Comparison of ENCODE assay signal across 20 cellular contexts in genomic region chr16:27340654-27341053, GRCh38. TPM values are rescaled to one million over a fixed set of nuclear protein-coding genes. Genes with fewer than 3 reads are reported as not detected.
DNase-seq lines count a peak whose midpoint lies in the region; ATAC-seq, FAIRE-seq and TF ChIP-seq lines count a peak whose summit lies in the region.
"Had no signal": no experiment of that assay in that cellular context is flagged by ENCODE, and none has a peak within 500 bp of the region (broad histone marks: within the 10 kb centered on the region; RNA-seq: fewer than 3 reads in every experiment).

No MANE protein-coding gene starts in this region.

- peak overlapping the region; percentile 50 for H3K27ac Mint-ChIP-seq in activated B cell treated with CpG ODN at 0.5 μM for 24 hours
- peak overlapping the region; percentile 39 for H3K27ac Mint-ChIP-seq in osteocyte (ENCODE audit: unreplicated experiment)

- TF ChIP-seq CTCF in activated B cell treated with CpG ODN at 0.5 μM for 24 hours (IDR thresholded peaks at IDR 0.05) (no peak), osteocyte (IDR thresholded peaks at IDR 0.05) (no peak)

- intact Hi-C loops in Right ventricle myocardium superior (cut with DNase I): no loop called here
- intact Hi-C loops in cardiac septum (cut with DNase I): no loop called here
- intact Hi-C loops in activated B cell treated with CpG ODN at 0.5 μM for 24 hours (cut with micrococcal nuclease): no loop called here

- peaks cover 90% of the 10 kb centered on the region for H3K36me3 Mint-ChIP-seq in activated B cell treated with CpG ODN at 0.5 μM for 24 hours (ENCODE audit: low read depth)
- peaks cover 40% of the 10 kb centered on the region for H3K36me3 Mint-ChIP-seq in osteocyte (ENCODE audit: unreplicated experiment)

- no peak for FAIRE-seq in urothelium cell line (lab: Jason Lieb, UNC)
- FAIRE-seq: astrocyte, K562 had no signal

- H3K4me3 Mint-ChIP-seq in activated B cell treated with CpG ODN at 0.5 μM for 24 hours (no peak overlapping the region), osteocyte (ENCODE audit: unreplicated experiment) (no peak overlapping the region)

- H3K9me3 Mint-ChIP-seq in activated B cell treated with CpG ODN at 0.5 μM for 24 hours (no peaks in the 10 kb centered on the region), osteocyte (ENCODE audit: unreplicated experiment) (no peaks in the 10 kb centered on the region)

- CTCF ChIA-PET in activated B cell treated with CpG ODN at 0.5 μM for 24 hours (lab: Charles Lee): interaction anchor here (1.4 kb wide), 1 partner anchor 105 kb away, joined by 7 read pairs; no protein-coding TSS in a partner anchor

- POLR2A ChIA-PET in activated B cell treated with CpG ODN at 0.5 μM for 24 hours (lab: Charles Lee): interaction anchor here (1.1 to 1.6 kb wide), 3 partner anchors 11 to 61 kb away, joined by 3 to 6 read pairs (median 4); partner anchors contain the start of gene IL21R

- DNase-seq in Right ventricle myocardium superior (no peak), cardiac septum (ENCODE audit: low spot score) (no peak), activated B cell treated with CpG ODN at 0.5 μM for 24 hours (no peak), osteocyte (ENCODE audit: extremely low spot score, unreplicated experiment) (no peak), urothelium cell line (ENCODE audit: low spot score) (no peak), NCI-H187 treated with DMSO at 0.1 percent for 48 hours (lab: John Stamatoyannopoulos, UW) (no peak)
- DNase-seq in activated CD4-positive, CD25-positive, alpha-beta regulatory T cell treated with anti-CD3 and anti-CD28 coated beads, Interleukin-2, amount 50 U/mL, for 72 hours: no peak
- DNase-seq: activated gamma-delta T cell; glutamatergic neuron; midbrain; MM.1S; NCI-H1694 treated with DMSO at 0.1 percent for 48 hours; SHP77; spleen; stimulated activated CD4-positive, alpha-beta T cell treated with anti-CD3 and anti-CD28 coated beads, Interleukin-4, amount 100 ng/mL, for 24 hours; upper lobe of left lung; WERI-Rb-1 had no signal

- H3K27me3 Mint-ChIP-seq in activated B cell treated with CpG ODN at 0.5 μM for 24 hours: no peaks in the 10 kb centered on the region
- H3K27me3 Mint-ChIP-seq in osteocyte (ENCODE audit: unreplicated experiment): no peaks in the 10 kb centered on the region

- ATAC-seq in Right ventricle myocardium superior (ENCODE audit: poor library complexity): peak; percentile 57
- no peak for ATAC-seq in activated B cell treated with CpG ODN at 0.5 μM for 24 hours (ENCODE audit: low read depth)
- ATAC-seq in esophagus mucosa: peak; percentile 22
- ATAC-seq: K562 had no signal

- H3K4me1 Mint-ChIP-seq in activated B cell treated with CpG ODN at 0.5 μM for 24 hours (peaks cover 64% of the 10 kb centered on the region), osteocyte (ENCODE audit: unreplicated experiment) (no peaks in the 10 kb centered on the region)

RNA-seq across cellular contexts. Expression of gene IL4R, which starts 26.9 kb away (rescaled TPM):
- total RNA-seq in Right ventricle myocardium superior (8.2 TPM), cardiac septum (22.0 TPM), activated B cell treated with CpG ODN at 0.5 μM for 24 hours (176 and 202 TPM in 2 replicates), esophagus mucosa (119 TPM), osteocyte (34.5 and 35.9 TPM in 2 replicates)
